ENCODE assay signal across 20 cellular contexts in the genomic region with DNA sequence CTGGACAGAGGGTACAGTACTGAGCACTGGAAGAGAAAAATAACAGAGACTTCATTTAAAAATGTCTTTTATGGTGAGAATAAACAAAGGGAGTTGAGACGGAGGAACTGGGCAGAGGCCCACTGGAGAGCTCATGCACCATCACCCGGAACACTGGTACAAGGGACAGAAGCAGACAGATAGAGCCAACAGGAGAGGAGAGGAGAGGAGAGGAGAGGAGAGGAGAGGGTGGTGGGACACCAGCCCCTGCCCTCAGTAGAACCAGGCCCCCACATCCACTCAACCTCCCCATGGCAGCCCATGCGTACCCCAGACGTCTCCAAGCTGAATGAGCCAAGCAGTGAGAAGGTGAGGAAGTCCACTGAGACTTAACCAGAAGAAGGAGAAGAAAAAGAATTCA.
DNase-seq lines count a peak whose midpoint lies in the region; ATAC-seq and TF ChIP-seq lines count a peak whose summit lies in the region.
"Had no signal": no experiment of that assay in that cellular context is flagged by ENCODE, and none has a peak within 500 bp of the region (broad histone marks: within the 10 kb centered on the region; RNA-seq: fewer than 3 reads in every experiment).

No MANE protein-coding gene starts in this region.

- H3K36me3 Mint-ChIP-seq in stimulated activated effector memory CD8-positive, alpha-beta T cell treated with anti-CD3 and anti-CD28 coated beads, Interleukin-12 subunit alpha, Interleukin-12 subunit beta, amount 100 ng/mL, for 72 hours, result no peaks in the 10 kb centered on the region
- H3K36me3 Mint-ChIP-seq in glutamatergic neuron (ENCODE audit: unreplicated experiment), result no peaks in the 10 kb centered on the region
- H3K36me3 Mint-ChIP-seq: CD4-positive, CD25-positive, alpha-beta regulatory T cell; CD8-positive, alpha-beta T cell had no signal

- no peak overlapping the region for H3K27ac Mint-ChIP-seq in stimulated activated effector memory CD8-positive, alpha-beta T cell treated with anti-CD3 and anti-CD28 coated beads, Interleukin-12 subunit alpha, Interleukin-12 subunit beta, amount 100 ng/mL, for 72 hours
- no peak overlapping the region for H3K27ac Mint-ChIP-seq in glutamatergic neuron (ENCODE audit: unreplicated experiment)
- H3K27ac Mint-ChIP-seq: B cell; CD8-positive, alpha-beta T cell had no signal

- no peaks in the 10 kb centered on the region for H3K4me1 Mint-ChIP-seq in stimulated activated effector memory CD8-positive, alpha-beta T cell treated with anti-CD3 and anti-CD28 coated beads, Interleukin-12 subunit alpha, Interleukin-12 subunit beta, amount 100 ng/mL, for 72 hours
- peaks cover 14% of the 10 kb centered on the region for H3K4me1 Mint-ChIP-seq in glutamatergic neuron (ENCODE audit: low read depth, unreplicated experiment)
- H3K4me1 Mint-ChIP-seq: B cell had no signal

- no peak for ATAC-seq in left lobe of liver
- peak; percentile 12 for ATAC-seq in stimulated activated effector memory CD8-positive, alpha-beta T cell treated with anti-CD3 and anti-CD28 coated beads, Interleukin-12 subunit alpha, Interleukin-12 subunit beta, amount 100 ng/mL, for 72 hours
- ATAC-seq: CD8-positive, alpha-beta T cell; GM12878 had no signal

- no peaks in the 10 kb centered on the region for H3K9me3 Mint-ChIP-seq in stimulated activated effector memory CD8-positive, alpha-beta T cell treated with anti-CD3 and anti-CD28 coated beads, Interleukin-12 subunit alpha, Interleukin-12 subunit beta, amount 100 ng/mL, for 72 hours
- peaks cover 2% of the 10 kb centered on the region for H3K9me3 Mint-ChIP-seq in glutamatergic neuron (ENCODE audit: unreplicated experiment)
- H3K9me3 Mint-ChIP-seq: CD8-positive, alpha-beta T cell had no signal

- TF ChIP-seq CTCF in glutamatergic neuron (IDR thresholded peaks at IDR 0.05; ENCODE audit: partially characterized antibody, unreplicated experiment), result no peak

- DNase-seq in caudate nucleus (lab: John Stamatoyannopoulos, UW) (no peak), left lobe of liver (ENCODE audit: low spot score) (peak; percentile 28), AML-193 (lab: John Stamatoyannopoulos, UW) (no peak), glutamatergic neuron (no peak), DMS53 treated with DMSO at 0.1 percent for 48 hours (lab: John Stamatoyannopoulos, UW; ENCODE audit: unreplicated experiment) (no peak)
- DNase-seq in stimulated activated effector memory CD8-positive, alpha-beta T cell treated with anti-CD3 and anti-CD28 coated beads, Interleukin-12 subunit alpha, Interleukin-12 subunit beta, amount 100 ng/mL, for 72 hours (ENCODE audit: low spot score in 2 of 2), result no peak
- DNase-seq: Caco-2; CD4-positive, CD25-positive, alpha-beta regulatory T cell; CD8-positive, alpha-beta T cell; DMS153; DMS79; EL; GDM1; GM23248; H7; HCEC 1CT had no signal

- H3K27me3 Mint-ChIP-seq in glutamatergic neuron (ENCODE audit: unreplicated experiment), result peaks cover 3% of the 10 kb centered on the region
- H3K27me3 Mint-ChIP-seq: B cell had no signal

- H3K4me3 Mint-ChIP-seq in stimulated activated effector memory CD8-positive, alpha-beta T cell treated with anti-CD3 and anti-CD28 coated beads, Interleukin-12 subunit alpha, Interleukin-12 subunit beta, amount 100 ng/mL, for 72 hours, result no peak overlapping the region
- H3K4me3 Mint-ChIP-seq in glutamatergic neuron (ENCODE audit: unreplicated experiment), result no peak overlapping the region
- H3K4me3 Mint-ChIP-seq: B cell; CD4-positive, CD25-positive, alpha-beta regulatory T cell; CD8-positive, alpha-beta T cell had no signal

- peak overlapping the region; percentile 76 for H3K27ac ChIP-seq in caudate nucleus (ENCODE audit: low read depth, low read length)
- H3K27ac ChIP-seq: BLaER1, C4-2B, GM23248 had no signal
